ENCODE assay signal across 16 cellular contexts in the genomic region with DNA sequence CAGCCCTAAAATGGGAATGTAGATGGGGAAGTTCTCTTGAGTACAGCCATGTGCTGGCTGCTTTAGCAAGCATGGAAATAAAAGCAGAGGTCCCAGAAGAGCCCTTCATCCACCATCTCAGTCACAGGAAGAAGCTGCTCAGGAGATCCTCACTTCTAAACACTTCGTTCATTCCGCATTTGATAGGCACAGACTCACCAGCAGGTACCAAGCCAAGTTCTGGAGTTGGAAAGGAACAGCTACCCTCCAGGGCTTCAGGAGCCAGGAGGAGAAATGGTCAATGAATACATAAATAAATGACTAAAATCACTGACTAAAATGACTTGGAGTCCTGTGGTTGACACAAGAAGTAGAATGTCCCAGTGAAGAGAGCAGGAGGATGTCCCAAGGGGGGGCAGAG. TPM values are rescaled to one million over a fixed set of nuclear protein-coding genes. Genes with fewer than 3 reads are reported as not detected.
DNase-seq lines count a peak whose midpoint lies in the region; ATAC-seq and TF ChIP-seq lines count a peak whose summit lies in the region.
"Had no signal": no experiment of that assay in that cellular context is flagged by ENCODE, and none has a peak within 500 bp of the region (broad histone marks: within the 10 kb centered on the region; RNA-seq: fewer than 3 reads in every experiment).

No MANE protein-coding gene starts in this region.

- TF ChIP-seq EP300 in gastroesophageal sphincter (IDR thresholded peaks at IDR 0.05) = no peak

- H3K27me3 ChIP-seq in gastroesophageal sphincter = no peaks in the 10 kb centered on the region

- H3K4me1 ChIP-seq in gastroesophageal sphincter = peaks cover 0 to 35% (median 14%) of the 10 kb centered on the region in 3 donors

- no peak for ATAC-seq in activated naive CD8-positive, alpha-beta T cell treated with anti-CD3 and anti-CD28 coated beads, Interleukin-2, amount 10 ng/mL, durations not matched to agents 7 days and 5 days (ENCODE audit: low read depth)
- ATAC-seq in activated naive CD8-positive, alpha-beta T cell treated with anti-CD3 and anti-CD28 coated beads, Interleukin-2, amount 50 U/mL, for 24 hours = no peak
- no peak for ATAC-seq in T-cell (replicated peaks in 1 of 4)
- ATAC-seq in gastroesophageal sphincter = no peak
- no peak for ATAC-seq in HG03520 (IDR thresholded peaks at IDR 0.05; ENCODE audit: unreplicated experiment)
- ATAC-seq: GM12878 had no signal

- H3K36me3 Mint-ChIP-seq in activated naive CD8-positive, alpha-beta T cell treated with anti-CD3 and anti-CD28 coated beads, Interleukin-2, amount 10 ng/mL, durations not matched to agents 7 days and 5 days = peaks cover 12% of the 10 kb centered on the region
- peaks cover 7% of the 10 kb centered on the region for H3K36me3 Mint-ChIP-seq in activated naive CD8-positive, alpha-beta T cell treated with anti-CD3 and anti-CD28 coated beads, Interleukin-2, amount 50 U/mL, for 24 hours (ENCODE audit: low read depth)
- peaks cover 43% of the 10 kb centered on the region for H3K36me3 Mint-ChIP-seq in T-cell
- H3K36me3 Mint-ChIP-seq: CD14-positive monocyte had no signal

- TF ChIP-seq POLR2A in gastroesophageal sphincter (IDR thresholded peaks at IDR 0.05) = no peak

- H3K27me3 Mint-ChIP-seq in activated naive CD8-positive, alpha-beta T cell treated with anti-CD3 and anti-CD28 coated beads, Interleukin-2, amount 10 ng/mL, durations not matched to agents 7 days and 5 days = peaks cover 10% of the 10 kb centered on the region
- no peaks in the 10 kb centered on the region for H3K27me3 Mint-ChIP-seq in activated naive CD8-positive, alpha-beta T cell treated with anti-CD3 and anti-CD28 coated beads, Interleukin-2, amount 50 U/mL, for 24 hours
- H3K27me3 Mint-ChIP-seq in T-cell = no peaks in the 10 kb centered on the region

- peak overlapping the region in 3 of 4 donors; percentile 26 to 65 (median 58) for H3K27ac ChIP-seq in gastroesophageal sphincter

- POLR2A ChIA-PET in activated naive CD8-positive, alpha-beta T cell treated with anti-CD3 and anti-CD28 coated beads, Interleukin-2, amount 10 ng/mL, durations not matched to agents 7 days and 5 days (lab: Charles Lee) = no interaction called here
- POLR2A ChIA-PET in T-cell (lab: Charles Lee) = interaction anchor here (0.6 kb wide), 2 partner anchors 9 to 16 kb away, joined by 3 to 6 read pairs; no protein-coding TSS in a partner anchor

- no peak overlapping the region for H3K4me3 ChIP-seq in gastroesophageal sphincter
- H3K4me3 ChIP-seq: GM12878 had no signal

- peaks cover 0 to 59% of the 10 kb centered on the region in 2 donors for H3K36me3 ChIP-seq in gastroesophageal sphincter

- no peak for DNase-seq in activated naive CD8-positive, alpha-beta T cell treated with anti-CD3 and anti-CD28 coated beads, Interleukin-2, amount 10 ng/mL, durations not matched to agents 7 days and 5 days
- DNase-seq in activated naive CD8-positive, alpha-beta T cell treated with anti-CD3 and anti-CD28 coated beads, Interleukin-2, amount 50 U/mL, for 24 hours = no peak
- DNase-seq in T-cell (no peak), HuH-7.5 (ENCODE audit: low spot score) (no peak)
- DNase-seq in NK-92 treated with Interleukin-12 subunit alpha and Interleukin-12 subunit beta, amount 100 ng/mL, for 24 hours (lab: John Stamatoyannopoulos, UW) = no peak
- DNase-seq: DMS79, IMR-90, Kasumi-1, NCI-H1105 treated with DMSO at 0.1 percent for 48 hours, NCI-H1930, NCI-H524, SHP77 had no signal

- H3K9me3 ChIP-seq in gastroesophageal sphincter = no peaks in the 10 kb centered on the region

- H3K9me3 Mint-ChIP-seq in activated naive CD8-positive, alpha-beta T cell treated with anti-CD3 and anti-CD28 coated beads, Interleukin-2, amount 10 ng/mL, durations not matched to agents 7 days and 5 days = no peaks in the 10 kb centered on the region
- H3K9me3 Mint-ChIP-seq in activated naive CD8-positive, alpha-beta T cell treated with anti-CD3 and anti-CD28 coated beads, Interleukin-2, amount 50 U/mL, for 24 hours = no peaks in the 10 kb centered on the region
- H3K9me3 Mint-ChIP-seq in T-cell = no peaks in the 10 kb centered on the region

- H3K27ac Mint-ChIP-seq in activated naive CD8-positive, alpha-beta T cell treated with anti-CD3 and anti-CD28 coated beads, Interleukin-2, amount 10 ng/mL, durations not matched to agents 7 days and 5 days = peak overlapping the region; percentile 16
- no peak overlapping the region for H3K27ac Mint-ChIP-seq in activated naive CD8-positive, alpha-beta T cell treated with anti-CD3 and anti-CD28 coated beads, Interleukin-2, amount 50 U/mL, for 24 hours
- peak overlapping the region; percentile 59 to 83 for H3K27ac Mint-ChIP-seq in T-cell

- H3K4me3 Mint-ChIP-seq in activated naive CD8-positive, alpha-beta T cell treated with anti-CD3 and anti-CD28 coated beads, Interleukin-2, amount 10 ng/mL, durations not matched to agents 7 days and 5 days = no peak overlapping the region
- no peak overlapping the region for H3K4me3 Mint-ChIP-seq in activated naive CD8-positive, alpha-beta T cell treated with anti-CD3 and anti-CD28 coated beads, Interleukin-2, amount 50 U/mL, for 24 hours
- peak overlapping the region in 1 of 3 donors; percentile 74 for H3K4me3 Mint-ChIP-seq in T-cell
- H3K4me3 Mint-ChIP-seq: CD14-positive monocyte had no signal

- WGBS in gastroesophageal sphincter (ENCODE audit: low coverage in 1 of 2), 2 donors = 24 to 37% methylated on average over 2 of the region's 2 CpGs

- no peak for TF ChIP-seq CTCF in gastroesophageal sphincter (IDR thresholded peaks at IDR 0.05)

- CTCF ChIA-PET in T-cell (lab: Charles Lee) = interaction anchor here in 1 of 2 donors (0.6 kb wide), 1 partner anchor 19 kb away, joined by 4 read pairs; no protein-coding TSS in a partner anchor

- peaks cover 4% of the 10 kb centered on the region for H3K4me1 Mint-ChIP-seq in activated naive CD8-positive, alpha-beta T cell treated with anti-CD3 and anti-CD28 coated beads, Interleukin-2, amount 10 ng/mL, durations not matched to agents 7 days and 5 days
- H3K4me1 Mint-ChIP-seq in activated naive CD8-positive, alpha-beta T cell treated with anti-CD3 and anti-CD28 coated beads, Interleukin-2, amount 50 U/mL, for 24 hours = peaks cover 11% of the 10 kb centered on the region
- peaks cover 36 to 42% (median 38%) of the 10 kb centered on the region in 3 donors for H3K4me1 Mint-ChIP-seq in T-cell
- H3K4me1 Mint-ChIP-seq: CD14-positive monocyte had no signal

RNA-seq across cellular contexts. Expression of a gene that starts 21.6 kb away (rescaled TPM):
- 1 to 10 TPM; 7.7 to 9.8 TPM for total RNA-seq in activated naive CD8-positive, alpha-beta T cell treated with anti-CD3 and anti-CD28 coated beads, Interleukin-2, amount 10 ng/mL, durations not matched to agents 7 days and 5 days
- 10 to 100 TPM; 35.8 to 44.9 (median 40.2) TPM for total RNA-seq in T-cell
- 10 to 100 TPM; 17.2 to 49.6 (median 40.5) TPM for total RNA-seq in gastroesophageal sphincter
